In genomic region chr16:76639685-76640289, GRCh38 we compare ENCODE assay signal across 1 cellular context.
TF ChIP-seq lines count a peak whose summit lies in the region.

No MANE protein-coding gene starts in this region.

TF ChIP-seq in H1, 55 proteins besides CTCF, POLR2A, EP300 and RAD21 (continued from another document):
- TF ChIP-seq CHD7 (IDR thresholded peaks at IDR 0.05; ENCODE audit: insufficient replicate concordance, low read length), result no peak
- no peak for TF ChIP-seq CBX8 (IDR thresholded peaks at IDR 0.05; ENCODE audit: borderline replicate concordance, low read depth, low read length)
- no peak for TF ChIP-seq HDAC6 (IDR thresholded peaks at IDR 0.05; ENCODE audit: low read depth, low read length)
- TF ChIP-seq CHD1 (IDR thresholded peaks at IDR 0.05; ENCODE audit: low read depth, low read length), result no peak
- TF ChIP-seq JUN (IDR thresholded peaks at IDR 0.05; ENCODE audit: low read depth, low read length), result no peak
- TF ChIP-seq CREB1 (IDR thresholded peaks at IDR 0.05), result no peak
- no peak for TF ChIP-seq SP1 (IDR thresholded peaks at IDR 0.05; ENCODE audit: low read depth, low read length)
- TF ChIP-seq SUZ12 (IDR thresholded peaks at IDR 0.05; ENCODE audit: low read length), result no peak
- no peak for TF ChIP-seq YY1 (IDR thresholded peaks at IDR 0.05; ENCODE audit: low read depth, low read length)
- no peak for TF ChIP-seq SP4 (IDR thresholded peaks at IDR 0.05; ENCODE audit: low read length)
